14 cellular contexts compared by ENCODE assay signal in genomic region chr19:34416021-34416545, GRCh38.
"Had no signal": no experiment of that assay in that cellular context is flagged by ENCODE, and none has a peak within 500 bp of the region (broad histone marks: within the 10 kb centered on the region; RNA-seq: fewer than 3 reads in every experiment).

No MANE protein-coding gene starts in this region.

- H3K27me3 ChIP-seq: adrenal gland, hepatocyte, sigmoid colon, suprapubic skin, upper lobe of right lung had no signal

- DNase-seq: activated CD4-positive, alpha-beta T cell treated with anti-CD3 and anti-CD28 coated beads for 36 hours; activated naive CD4-positive, alpha-beta T cell treated with Interleukin-2 at 50 U/mL for 16 hours; adrenal gland; central memory CD4-positive, alpha-beta T cell; effector memory CD8-positive, alpha-beta T cell; erythroblast; sigmoid colon; stimulated activated CD4-positive, alpha-beta T cell treated with anti-CD3 and anti-CD28 coated beads, Interleukin-2, amount 100 ng/mL, for 48 hours; stimulated activated naive CD8-positive, alpha-beta T cell treated with anti-CD3 and anti-CD28 coated beads, Interleukin-15, Interleukin-2, amounts not matched to agents 100 U/mL and 50 U/mL, for 24 hours; T1000; upper lobe of right lung had no signal

- H3K4me3 ChIP-seq: adrenal gland, hepatocyte, sigmoid colon, suprapubic skin, upper lobe of right lung had no signal

- H3K4me1 ChIP-seq: adrenal gland, sigmoid colon, suprapubic skin, upper lobe of right lung had no signal

- H3K9me3 ChIP-seq: adrenal gland, sigmoid colon, suprapubic skin, upper lobe of right lung had no signal

- H3K27ac ChIP-seq: adrenal gland, hepatocyte, sigmoid colon, suprapubic skin, upper lobe of right lung, VCaP had no signal

- ATAC-seq: activated CD4-positive, alpha-beta T cell treated with anti-CD3 and anti-CD28 coated beads for 36 hours; effector memory CD8-positive, alpha-beta T cell; stimulated activated naive CD8-positive, alpha-beta T cell treated with anti-CD3 and anti-CD28 coated beads, Interleukin-15, Interleukin-2, amounts not matched to agents 100 U/mL and 50 U/mL, for 24 hours; upper lobe of right lung had no signal
